ENCODE assay signal across 1 cellular context in genomic region chr7:117834983-117835664, GRCh38.
TF ChIP-seq lines count a peak whose summit lies in the region.

No MANE protein-coding gene starts in this region.

TF ChIP-seq in K562, 482 proteins besides CTCF, POLR2A, EP300 and RAD21:
- TF ChIP-seq FOXM1 (IDR thresholded peaks at IDR 0.05; ENCODE audit: low read depth) (peak; percentile 84), FOXM1 (CRISPR knock-in tag; IDR thresholded peaks at IDR 0.05; ENCODE audit: low read depth) (peak; percentile 93; the same call in 1 of the 2 replicates), SPI1 (IDR thresholded peaks at IDR 0.05; ENCODE audit: borderline replicate concordance, low read depth, low read length) (peak; percentile 94), HMBOX1 (IDR thresholded peaks at IDR 0.05) (peak; percentile 49; the same call in 1 of the 2 replicates), MYBL2 (IDR thresholded peaks at IDR 0.05; ENCODE audit: low read depth) (peak; percentile 69), MYBL2 (CRISPR knock-in tag; IDR thresholded peaks at IDR 0.05; ENCODE audit: borderline replicate concordance) (no peak), ZFPM2 (CRISPR knock-in tag; IDR thresholded peaks at IDR 0.05) (no peak)
